ENCODE assay signal across 9 cellular contexts in the genomic region with DNA sequence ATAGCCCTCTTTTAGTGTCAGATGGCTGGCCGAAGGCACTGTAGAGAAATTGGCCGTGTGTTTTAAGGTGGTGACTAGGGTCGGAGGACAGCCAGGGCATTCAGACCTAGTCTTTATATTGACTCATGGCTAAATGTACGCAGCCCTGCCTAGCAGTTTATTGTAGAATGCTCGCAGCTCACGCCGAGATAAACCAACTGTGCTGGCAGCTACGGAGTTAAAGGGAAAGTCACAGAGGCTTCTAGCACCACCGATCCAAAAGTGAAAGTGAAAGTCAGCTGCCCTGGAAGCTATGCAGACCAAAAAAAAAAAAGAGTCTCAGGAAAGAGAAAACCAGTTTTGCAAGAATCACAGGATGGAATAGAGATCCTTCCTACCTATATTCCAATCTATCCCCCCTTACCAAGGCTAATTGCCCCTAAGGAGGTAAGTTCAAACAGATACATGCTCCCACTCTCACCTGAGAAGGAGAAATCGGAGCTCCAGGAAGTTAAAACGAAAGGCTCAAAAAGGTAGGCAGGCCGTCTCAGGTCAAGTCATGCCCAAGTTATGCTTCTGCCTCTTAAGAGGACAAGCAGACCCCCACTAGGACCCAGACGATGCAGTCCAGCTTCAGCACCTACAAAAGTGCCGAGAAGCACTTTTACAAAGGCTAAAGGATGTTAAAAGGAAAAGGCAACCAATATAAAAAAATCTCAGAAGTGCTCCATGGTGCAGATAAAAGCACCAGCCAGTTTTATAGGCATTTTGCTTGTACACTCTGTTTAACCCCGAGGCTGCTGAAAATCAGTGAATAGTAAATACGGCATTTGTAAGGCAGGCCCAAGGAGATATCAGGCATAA. TPM values are rescaled to one million over a fixed set of nuclear protein-coding genes. Genes with fewer than 3 reads are reported as not detected.
DNase-seq lines count a peak whose midpoint lies in the region; ATAC-seq and TF ChIP-seq lines count a peak whose summit lies in the region.
"Had no signal": no experiment of that assay in that cellular context is flagged by ENCODE, and none has a peak within 500 bp of the region (broad histone marks: within the 10 kb centered on the region; RNA-seq: fewer than 3 reads in every experiment).

No MANE protein-coding gene starts in this region.

- H3K4me3 ChIP-seq in mononuclear cell (ENCODE audit: low read length) (peak overlapping the region; percentile 99), suprapubic skin (peak overlapping the region; percentile 77)

- H3K4me1 ChIP-seq in mononuclear cell (ENCODE audit: insufficient read depth, low read length) (peaks cover 55% of the 10 kb centered on the region), suprapubic skin (peaks cover 36% of the 10 kb centered on the region)

- TF ChIP-seq CTCF in C4-2B (conservative IDR thresholded peaks at IDR 0.05) (no peak), suprapubic skin (IDR thresholded peaks at IDR 0.05) (no peak)

- H3K27me3 ChIP-seq in mononuclear cell (ENCODE audit: insufficient read depth, low read length), result no peaks in the 10 kb centered on the region
- H3K27me3 ChIP-seq in suprapubic skin, result no peaks in the 10 kb centered on the region

- TF ChIP-seq EP300 in suprapubic skin (IDR thresholded peaks at IDR 0.05), result no peak

- ATAC-seq in GM19395 (IDR thresholded peaks at IDR 0.05; ENCODE audit: unreplicated experiment) (peak; percentile 63), HG03439 (IDR thresholded peaks at IDR 0.05; ENCODE audit: unreplicated experiment) (peak; percentile 68)

- H3K27ac ChIP-seq in C4-2B (peak overlapping the region; percentile 84), suprapubic skin (peak overlapping the region; percentile 95)

- H3K9me3 ChIP-seq in mononuclear cell (ENCODE audit: low read depth, low read length) (no peaks in the 10 kb centered on the region), suprapubic skin (peaks cover 4% of the 10 kb centered on the region)

- DNase-seq in NCI-H774 (lab: John Stamatoyannopoulos, UW) (peak; percentile 87), erythroblast (lab: John Stamatoyannopoulos, UW) (peak; percentile 86 to 87), suprapubic skin (ENCODE audit: low spot score in 2 of 2) (no peak)
- DNase-seq in activated CD8-positive, alpha-beta memory T cell treated with anti-CD3 and anti-CD28 coated beads, Interleukin-2, amount 50 U/mL, for 24 hours (ENCODE audit: extremely low read depth), result peak; percentile 43

- H3K36me3 ChIP-seq in suprapubic skin, result no peaks in the 10 kb centered on the region

- 1% methylated on average over 16 of the region's 16 CpGs for WGBS in suprapubic skin

- TF ChIP-seq POLR2A in erythroblast (IDR thresholded peaks at IDR 0.05; ENCODE audit: low read length), result peak; percentile 69
- no peak for TF ChIP-seq POLR2A in suprapubic skin (IDR thresholded peaks at IDR 0.05)

RNA-seq across cellular contexts. Expression of a gene that starts 24.8 kb away (rescaled TPM):
- total RNA-seq in mononuclear cell (41.9 TPM), suprapubic skin (1 to 10 TPM in 1 of 4 donors, under 1 TPM in 1, not detected in 2; 0.51 to 4.3 TPM)
- total RNA-seq: NCI-H460 had no signal

RNA-seq across cellular contexts. Expression of a gene that starts 44.5 kb away (rescaled TPM):
- total RNA-seq in mononuclear cell (7.2 TPM), suprapubic skin (not detected)
- total RNA-seq: NCI-H460 had no signal

RNA-seq across cellular contexts. Expression of a gene that starts 55.3 kb away (rescaled TPM):
- total RNA-seq in mononuclear cell (7.1 TPM), suprapubic skin (not detected)
- total RNA-seq: NCI-H460 had no signal

RNA-seq across cellular contexts. Expression of a gene that starts 57.4 kb away (rescaled TPM):
- 34.0 TPM for total RNA-seq in mononuclear cell
- 1 to 10 TPM in 1 of 4 donors, under 1 TPM in 2, not detected in 1; 0.72 to 1.1 (median 0.76) TPM for total RNA-seq in suprapubic skin
- total RNA-seq: NCI-H460 had no signal

Comparison
In these comparisons a context has a peak if more than half of its experiments do, and no peak if none do; other contexts are left out.
1. DNase-seq: peak in NCI-H774 (single experiment), activated CD8-positive, alpha-beta memory T cell treated with anti-CD3 and anti-CD28 coated beads, Interleukin-2, amount 50 U/mL, for 24 hours (single experiment) and erythroblast (2 of 2); none in suprapubic skin (0 of 2).